8 cellular contexts compared by ENCODE assay signal in the genomic region with DNA sequence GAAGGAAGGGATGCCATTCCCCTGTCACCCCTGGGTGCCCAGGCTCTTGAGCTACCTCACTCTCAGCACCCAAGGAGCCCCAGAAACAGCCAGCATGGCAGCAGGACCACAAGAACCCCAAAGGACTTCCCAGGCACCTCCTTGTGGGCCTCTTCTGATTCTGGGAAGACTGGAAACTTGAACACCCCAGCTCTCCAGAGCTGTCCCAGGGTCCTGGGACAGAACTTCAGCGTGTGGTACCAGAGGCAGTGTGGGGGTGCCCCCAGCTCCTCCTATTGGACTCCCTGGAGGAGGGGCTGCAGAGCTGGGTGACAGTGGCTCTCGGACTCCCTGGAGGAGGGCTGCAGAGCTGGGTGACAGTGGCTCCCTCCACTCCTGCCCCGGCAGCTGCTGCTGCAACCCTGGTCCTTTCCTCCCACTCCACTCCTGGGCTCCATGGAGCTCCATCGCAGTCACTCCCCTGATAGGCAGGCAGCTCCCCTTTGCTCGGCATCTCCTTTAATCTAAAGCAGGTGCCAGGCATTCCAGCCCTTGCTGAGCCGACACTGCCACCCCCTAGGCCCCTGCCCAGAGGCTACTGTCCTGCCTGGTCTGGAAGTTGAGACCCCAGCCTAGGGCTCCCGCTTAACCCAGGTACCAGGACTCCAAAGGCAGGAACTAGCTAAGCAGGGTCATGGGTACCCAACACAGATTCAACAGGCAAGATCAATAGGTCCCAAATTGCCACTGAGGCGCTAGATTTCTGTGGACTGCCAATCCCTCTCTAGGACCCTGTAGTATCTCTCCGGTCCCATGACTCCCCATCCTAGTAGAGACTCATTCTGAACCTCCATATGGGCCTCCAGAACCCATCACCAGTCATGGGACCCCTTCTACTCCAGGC. TPM values are rescaled to one million over a fixed set of nuclear protein-coding genes. Genes with fewer than 3 reads are reported as not detected.
DNase-seq lines count a peak whose midpoint lies in the region; ATAC-seq lines count a peak whose summit lies in the region.

No MANE protein-coding gene starts in this region.

- H3K4me1 Mint-ChIP-seq in naive thymus-derived CD4-positive, alpha-beta T cell = peaks cover 37 to 69% (median 45%) of the 10 kb centered on the region in 7 donors

- peaks cover 0 to 22% (median 20%) of the 10 kb centered on the region in 5 donors for H3K36me3 Mint-ChIP-seq in naive thymus-derived CD4-positive, alpha-beta T cell

- peak overlapping the region; percentile 91 to 99 (median 95) for H3K4me3 Mint-ChIP-seq in naive thymus-derived CD4-positive, alpha-beta T cell

- no peaks in the 10 kb centered on the region for H3K9me3 ChIP-seq in ectodermal cell (ENCODE audit: control insufficient read depth, low read length)
- H3K9me3 ChIP-seq in naive thymus-derived CD4-positive, alpha-beta T cell (ENCODE audit: control insufficient read depth in 2 of 3, low read length in 3 of 3) = no peaks in the 10 kb centered on the region

- no peak overlapping the region for H2AFZ ChIP-seq in ACC112 (ENCODE audit: low read length, unreplicated experiment)

- H3K4me3 ChIP-seq in ACC112 (ENCODE audit: low read depth, low read length) = peak overlapping the region; percentile 95
- peak overlapping the region; percentile 92 for H3K4me3 ChIP-seq in ectodermal cell (ENCODE audit: insufficient read depth, low read depth, low read length)
- peak overlapping the region; percentile 99 for H3K4me3 ChIP-seq in naive thymus-derived CD4-positive, alpha-beta T cell (ENCODE audit: low read length)

- ATAC-seq in naive thymus-derived CD4-positive, alpha-beta T cell = no peak
- no peak for ATAC-seq in HG02970 (IDR thresholded peaks at IDR 0.05; ENCODE audit: low FRiP score, unreplicated experiment)

- peaks cover 0 to 5% (median 0%) of the 10 kb centered on the region in 11 donors for H3K9me3 Mint-ChIP-seq in naive thymus-derived CD4-positive, alpha-beta T cell

- H3K27ac ChIP-seq in ACC112 (ENCODE audit: low read depth, low read length) (peak overlapping the region; percentile 99), ectodermal cell (ENCODE audit: insufficient read depth, low read depth, low read length, poor library complexity, severe bottlenecking) (no peak overlapping the region)
- peak overlapping the region; percentile 96 for H3K27ac ChIP-seq in naive thymus-derived CD4-positive, alpha-beta T cell (ENCODE audit: low read depth, low read length)

- H3K27ac Mint-ChIP-seq in naive thymus-derived CD4-positive, alpha-beta T cell = peak overlapping the region; percentile 77 to 100 (median 96)

- H3K36me3 ChIP-seq in ACC112 (ENCODE audit: insufficient read depth, low read length) (no peaks in the 10 kb centered on the region), ectodermal cell (ENCODE audit: control insufficient read depth, insufficient read depth, low read length) (no peaks in the 10 kb centered on the region)
- peaks cover 0 to 30% (median 0%) of the 10 kb centered on the region in 3 experiments for H3K36me3 ChIP-seq in naive thymus-derived CD4-positive, alpha-beta T cell (ENCODE audit: control insufficient read depth in 2 of 3, insufficient read depth in 3 of 3, low read length in 3 of 3)

- peaks cover 49% of the 10 kb centered on the region for H3K79me2 ChIP-seq in ACC112 (ENCODE audit: control insufficient read depth, insufficient read depth, low read length, unreplicated experiment)

- DNase-seq in M059J (ENCODE audit: low read depth) (peak; percentile 22), NCI-H1417 treated with DMSO at 0.1 percent for 48 hours (lab: John Stamatoyannopoulos, UW) (no peak), Ammon's horn (ENCODE audit: low spot score) (no peak), occipital lobe (lab: John Stamatoyannopoulos, UW) (no peak)
- peak in 1 of 9 donors; percentile 16 for DNase-seq in naive thymus-derived CD4-positive, alpha-beta T cell

- peaks cover 0 to 2% (median 0%) of the 10 kb centered on the region in 5 donors for H3K27me3 Mint-ChIP-seq in naive thymus-derived CD4-positive, alpha-beta T cell

- H3K27me3 ChIP-seq in ACC112 (ENCODE audit: insufficient read depth, low read length) (no peaks in the 10 kb centered on the region), ectodermal cell (ENCODE audit: control insufficient read depth, insufficient read depth, low read length, poor library complexity, severe bottlenecking) (no peaks in the 10 kb centered on the region)
- no peaks in the 10 kb centered on the region for H3K27me3 ChIP-seq in naive thymus-derived CD4-positive, alpha-beta T cell (ENCODE audit: control insufficient read depth in 2 of 2, insufficient read depth in 2 of 2, low read length in 2 of 2)

- 77 to 78% methylated on average over 9 of the region's 9 CpGs for WGBS in ectodermal cell, 2 experiments

- POLR2A ChIA-PET in naive thymus-derived CD4-positive, alpha-beta T cell (lab: Charles Lee) = interaction anchor here (0.7 to 3.5 kb wide), 7 partner anchors 17 to 415 kb away, joined by 3 to 21 read pairs (median 5); no protein-coding TSS in a partner anchor

- intact Hi-C loops in naive thymus-derived CD4-positive, alpha-beta T cell (cut with micrococcal nuclease) = no loop called here

- CTCF ChIA-PET in naive thymus-derived CD4-positive, alpha-beta T cell (lab: Charles Lee) = interaction anchor here (1.1 to 2.3 kb wide), 6 partner anchors 14 to 156 kb away, joined by 3 to 9 read pairs (median 4); partner anchors contain the start of gene DDX6

- H3K4me1 ChIP-seq in ACC112 (ENCODE audit: control insufficient read depth, insufficient read depth, low read length, unreplicated experiment) (peaks cover 57% of the 10 kb centered on the region), ectodermal cell (ENCODE audit: control insufficient read depth, insufficient read depth, low read length) (peaks cover 63% of the 10 kb centered on the region)
- peaks cover 36 to 58% of the 10 kb centered on the region in 2 donors for H3K4me1 ChIP-seq in naive thymus-derived CD4-positive, alpha-beta T cell (ENCODE audit: control insufficient read depth in 2 of 2, insufficient read depth in 2 of 2, low read length in 2 of 2)

RNA-seq across cellular contexts. Expression of gene BCL9L, which starts 2.7 kb away (rescaled TPM):
- total RNA-seq in M059J (2014; rRNA removed; shearing (Covaris generic)) = 15.9 and 27.4 TPM in 2 replicates
- 32.7 TPM for polyA plus RNA-seq in ectodermal cell (2013, experiment 1 of 4)
- polyA plus RNA-seq in ectodermal cell (2013, experiment 2 of 4) = 39.1 TPM
- 25.6 TPM for polyA plus RNA-seq in ectodermal cell (2013, experiment 3 of 4)
- polyA plus RNA-seq in ectodermal cell (2013, experiment 4 of 4) = 28.2 TPM
- 100 to 1,000 TPM in 4 of 5 experiments, 10 to 100 TPM in 1; 67.8 to 269 (median 266) TPM for total RNA-seq in naive thymus-derived CD4-positive, alpha-beta T cell
- polyA plus RNA-seq in naive thymus-derived CD4-positive, alpha-beta T cell = 1 to 10 TPM; 6.7 to 7.2 TPM
- total RNA-seq in occipital lobe = 11.5 TPM

RNA-seq across cellular contexts. Expression of gene UPK2, which starts 33.1 kb away (rescaled TPM):
- total RNA-seq in M059J (2014; rRNA removed; shearing (Covaris generic)) = not detected in 2 replicates
- not detected for polyA plus RNA-seq in ectodermal cell (2013, experiment 1 of 4)
- polyA plus RNA-seq in ectodermal cell (2013, experiment 2 of 4) = not detected
- polyA plus RNA-seq in ectodermal cell (2013, experiment 3 of 4) = not detected
- polyA plus RNA-seq in ectodermal cell (2013, experiment 4 of 4) = 0.69 TPM
- total RNA-seq in naive thymus-derived CD4-positive, alpha-beta T cell = under 1 TPM in 1 of 5 experiments, not detected in 4; 0.24 TPM
- under 1 TPM in 1 of 2 donors, not detected in 1; 0.51 TPM for polyA plus RNA-seq in naive thymus-derived CD4-positive, alpha-beta T cell
- total RNA-seq in occipital lobe = not detected

RNA-seq across cellular contexts. Expression of gene CXCR5, which starts 39.3 kb away (rescaled TPM):
- total RNA-seq in M059J (2014; rRNA removed; shearing (Covaris generic)) = not detected in 2 replicates
- not detected for polyA plus RNA-seq in ectodermal cell (2013, experiment 1 of 4)
- polyA plus RNA-seq in ectodermal cell (2013, experiment 2 of 4) = not detected
- polyA plus RNA-seq in ectodermal cell (2013, experiment 3 of 4) = not detected
- polyA plus RNA-seq in ectodermal cell (2013, experiment 4 of 4) = not detected
- 1 to 10 TPM in 4 of 5 experiments, under 1 TPM in 1; 0.41 to 2.9 (median 2.1) TPM for total RNA-seq in naive thymus-derived CD4-positive, alpha-beta T cell
- 1 to 10 TPM in 1 of 2 donors, under 1 TPM in 1; 0.60 to 1.1 TPM for polyA plus RNA-seq in naive thymus-derived CD4-positive, alpha-beta T cell
- not detected for total RNA-seq in occipital lobe

RNA-seq across cellular contexts. Expression of gene FOXR1, which starts 48.6 kb away (rescaled TPM):
- total RNA-seq in M059J (2014; rRNA removed; shearing (Covaris generic)) = not detected in 2 replicates
- polyA plus RNA-seq in ectodermal cell (2013, experiment 1 of 4) = not detected
- polyA plus RNA-seq in ectodermal cell (2013, experiment 2 of 4) = not detected
- not detected for polyA plus RNA-seq in ectodermal cell (2013, experiment 3 of 4)
- polyA plus RNA-seq in ectodermal cell (2013, experiment 4 of 4) = not detected
- total RNA-seq in naive thymus-derived CD4-positive, alpha-beta T cell = not detected
- not detected for polyA plus RNA-seq in naive thymus-derived CD4-positive, alpha-beta T cell
- total RNA-seq in occipital lobe = 0.31 TPM
